Comparison of ENCODE assay signal across 8 cellular contexts in the genomic region with DNA sequence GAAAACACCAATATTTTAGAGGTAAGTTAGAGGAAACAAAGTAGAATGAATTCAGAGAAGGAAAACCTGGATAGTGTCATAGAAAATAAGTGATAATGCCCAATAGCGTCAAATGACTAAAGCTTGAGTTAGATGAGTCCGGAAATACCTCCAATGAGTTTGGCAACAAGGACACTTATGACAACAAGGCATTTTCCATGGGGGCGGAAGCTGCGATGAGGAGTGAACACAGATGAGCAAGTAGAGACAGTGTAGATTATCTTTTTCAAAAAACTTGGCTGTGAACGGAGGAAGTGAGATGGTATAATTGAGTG. TPM values are rescaled to one million over a fixed set of nuclear protein-coding genes. Genes with fewer than 3 reads are reported as not detected.
DNase-seq lines count a peak whose midpoint lies in the region; ATAC-seq, FAIRE-seq and TF ChIP-seq lines count a peak whose summit lies in the region.

No MANE protein-coding gene starts in this region.

- H3K9me3 ChIP-seq in heart right ventricle (peaks cover 0 to 12% (median 0%) of the 10 kb centered on the region in 11 donors), uterus (no peaks in the 10 kb centered on the region)

- FAIRE-seq in GM19239 (lab: Jason Lieb, UNC), result no peak

- peak overlapping the region; percentile 95 for H3K4me3 Mint-ChIP-seq in memory B cell

- peaks cover 2% of the 10 kb centered on the region for H3K9me3 Mint-ChIP-seq in memory B cell

- TF ChIP-seq CTCF in heart right ventricle (IDR thresholded peaks at IDR 0.05), result no peak
- no peak for TF ChIP-seq CTCF in astrocyte of the cerebellum (IDR thresholded peaks at IDR 0.05; ENCODE audit: low read depth, low read length, missing control alignments)
- no peak for TF ChIP-seq CTCF in uterus (IDR thresholded peaks at IDR 0.05)

- TF ChIP-seq POLR2A in uterus (IDR thresholded peaks at IDR 0.05) (no peak), erythroblast (IDR thresholded peaks at IDR 0.05; ENCODE audit: low read length) (no peak)

- intact Hi-C loops in heart right ventricle (cut with DNase I), result no loop called here
- intact Hi-C loops in cardiac septum (cut with DNase I), result no loop called here
- intact Hi-C loops in uterus (cut with DNase I; ENCODE audit: low total_unique reads), result no loop called here

- peaks cover 26% of the 10 kb centered on the region for H3K4me1 Mint-ChIP-seq in memory B cell

- no peaks in the 10 kb centered on the region for H3K27me3 ChIP-seq in heart right ventricle
- H3K27me3 ChIP-seq in uterus, result no peaks in the 10 kb centered on the region

- in situ Hi-C loops in astrocyte of the cerebellum (cut with HindIII; ENCODE audit: low sequenced_read_pairs), result no loop called here

- H3K27me3 Mint-ChIP-seq in memory B cell, result no peaks in the 10 kb centered on the region

- H3K36me3 ChIP-seq in heart right ventricle (no peaks in the 10 kb centered on the region), uterus (no peaks in the 10 kb centered on the region)

- no peak for DNase-seq in heart right ventricle
- DNase-seq in cardiac septum (ENCODE audit: low spot score), result no peak
- no peak for DNase-seq in astrocyte of the cerebellum (ENCODE audit: low read depth)
- no peak for DNase-seq in memory B cell (ENCODE audit: low spot score in 2 of 2)
- DNase-seq in uterus, result no peak
- no peak for DNase-seq in erythroblast (lab: John Stamatoyannopoulos, UW)
- no peak for DNase-seq in activated CD4-positive, CD25-positive, alpha-beta regulatory T cell (lab: John Stamatoyannopoulos, UW)
- no peak for DNase-seq in GM19239 (ENCODE audit: insufficient read length, low spot score)

- H3K36me3 Mint-ChIP-seq in memory B cell, result peaks cover 2% of the 10 kb centered on the region

- 71 to 72% methylated on average over 5 of the region's 5 CpGs for WGBS in heart right ventricle, 2 donors

- peak overlapping the region; percentile 95 for H3K27ac Mint-ChIP-seq in memory B cell

- ATAC-seq in heart right ventricle, result no peak
- no peak for ATAC-seq in memory B cell (ENCODE audit: low read depth)

- H3K4me3 ChIP-seq in heart right ventricle, result peak overlapping the region; percentile 77 to 99 (median 86)
- H3K4me3 ChIP-seq in astrocyte of the cerebellum (ENCODE audit: low read depth, low read length), result peak overlapping the region; percentile 99
- H3K4me3 ChIP-seq in uterus, result peak overlapping the region; percentile 88 to 91

- peak overlapping the region in 9 of 10 donors; percentile 79 to 99 (median 91) for H3K27ac ChIP-seq in heart right ventricle
- H3K27ac ChIP-seq in uterus, result peak overlapping the region; percentile 82 to 92

- H3K4me1 ChIP-seq in heart right ventricle (peaks cover 0 to 42% (median 20%) of the 10 kb centered on the region in 9 donors), uterus (no peaks in the 10 kb centered on the region)

RNA-seq across cellular contexts. Expression of gene R3HCC1L, which starts 0.4 kb away (rescaled TPM):
- total RNA-seq in heart right ventricle (1 to 10 TPM; 4.1 to 6.9 (median 5.2) TPM), cardiac septum (6.8 TPM), uterus (10 to 100 TPM in 2 of 4 donors, 1 to 10 TPM in 2; 5.9 to 23.4 (median 10.8) TPM)
- polyA plus RNA-seq in heart right ventricle, result 1 to 10 TPM; 3.3 to 6.4 TPM
